ENCODE assay signal across 8 cellular contexts in the genomic region with DNA sequence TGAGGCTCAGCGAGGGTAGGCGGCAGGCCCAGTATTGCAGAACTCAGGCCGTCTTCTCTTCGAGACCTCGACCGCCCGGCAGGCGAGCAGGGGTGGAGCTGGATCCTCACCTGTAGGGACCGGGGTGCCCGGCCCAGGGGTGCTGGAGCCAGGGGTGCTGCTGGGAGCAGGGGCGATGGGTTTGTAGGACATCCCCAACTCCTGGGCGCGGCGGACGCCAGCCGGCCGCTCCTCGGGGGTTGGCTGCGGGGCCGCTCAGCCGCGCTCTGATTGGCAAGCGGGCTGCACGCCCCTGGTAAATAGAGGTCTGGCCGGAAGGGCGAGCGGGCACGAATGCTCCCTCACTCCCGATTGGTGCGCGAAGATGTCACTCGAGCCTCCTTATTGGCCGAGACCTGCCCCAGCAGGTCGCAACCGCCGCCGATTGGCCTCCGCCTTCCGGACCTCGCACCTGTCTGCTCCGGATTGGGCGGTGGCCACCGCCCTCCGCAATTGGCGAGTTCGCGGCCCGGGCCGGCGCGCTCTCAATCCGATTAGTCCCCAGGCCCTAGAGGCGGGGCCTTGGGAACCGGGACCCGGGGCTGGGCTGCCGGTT. TPM values are rescaled to one million over a fixed set of nuclear protein-coding genes. Genes with fewer than 3 reads are reported as not detected.
DNase-seq lines count a peak whose midpoint lies in the region; TF ChIP-seq lines count a peak whose summit lies in the region.

A gene with protein sequence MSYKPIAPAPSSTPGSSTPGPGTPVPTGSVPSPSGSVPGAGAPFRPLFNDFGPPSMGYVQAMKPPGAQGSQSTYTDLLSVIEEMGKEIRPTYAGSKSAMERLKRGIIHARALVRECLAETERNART (minus strand): TSS at position 272 of the 595 bp plus-strand sequence. CDS start 80 bp downstream, at position 192.

- POLR2A ChIA-PET in activated CD8-positive, alpha-beta memory T cell treated with anti-CD3 and anti-CD28 coated beads for 36 hours (lab: Charles Lee): interaction anchor here (0.6 to 0.9 kb wide), 2 partner anchors 71 to 105 kb away, joined by 3 read pairs; a partner anchor contains a TSS

- peak within 1 kb of the TSS; percentile 98 for H3K27ac ChIP-seq in effector memory CD4-positive, alpha-beta T cell (ENCODE audit: insufficient read depth, low read length, poor library complexity, severe bottlenecking)

- H3K27me3 ChIP-seq in effector memory CD4-positive, alpha-beta T cell (replicated peaks; ENCODE audit: control insufficient read depth, insufficient read depth, low read length, poor library complexity, severe bottlenecking): no peaks in the 10 kb centered on the region

- H3K4me3 ChIP-seq in effector memory CD4-positive, alpha-beta T cell (ENCODE audit: insufficient read depth, low read depth, low read length, poor library complexity, severe bottlenecking): peak within 1 kb of the TSS; percentile 95

- H3K9me3 ChIP-seq in effector memory CD4-positive, alpha-beta T cell (ENCODE audit: control insufficient read depth, low read length): no peaks in the 10 kb centered on the region

- H3K36me3 ChIP-seq in effector memory CD4-positive, alpha-beta T cell (ENCODE audit: control insufficient read depth, insufficient read depth, low read length): peaks cover 5% of the 10 kb centered on the region

- CTCF ChIA-PET in activated CD8-positive, alpha-beta memory T cell treated with anti-CD3 and anti-CD28 coated beads for 36 hours (lab: Charles Lee): interaction anchor here (1.0 to 1.2 kb wide), 2 partner anchors 25 to 104 kb away, joined by 3 to 4 read pairs; a partner anchor contains a TSS

- TF ChIP-seq CTCF in GM20000 (IDR thresholded peaks at IDR 0.05; ENCODE audit: extremely low read depth, missing control alignments): no peak

- H3K4me1 ChIP-seq in effector memory CD4-positive, alpha-beta T cell (ENCODE audit: control insufficient read depth, insufficient read depth, low read length, poor library complexity, severe bottlenecking): peaks cover 41% of the 10 kb centered on the region

- peak; percentile 100 for DNase-seq in CMK (ENCODE audit: low read depth)
- DNase-seq in GM20000 (ENCODE audit: low spot score): peak; percentile 99
- peak; percentile 100 for DNase-seq in HT-29 (ENCODE audit: low spot score)
- DNase-seq in NOMO-1 (lab: John Stamatoyannopoulos, UW; ENCODE audit: unreplicated experiment in 2 of 2): peak; percentile 97 to 99
- DNase-seq in effector memory CD4-positive, alpha-beta T cell: peak; percentile 95 to 97 (median 96)
- peak; percentile 99 for DNase-seq in medulla oblongata (ENCODE audit: extremely low spot score)
- DNase-seq in stimulated activated CD8-positive, alpha-beta memory T cell treated with anti-CD3 and anti-CD28 coated beads, Interleukin-12 subunit alpha, Interleukin-12 subunit beta, amount 100 ng/mL, for 1 hour (ENCODE audit: low read depth): peak; percentile 94

RNA-seq across cellular contexts. Expression of the gene that starts here (rescaled TPM):
- 99.2 and 102 TPM in 2 replicates for total RNA-seq in HT-29 (2014; rRNA removed; shearing (Covaris generic))
- total RNA-seq in activated CD8-positive, alpha-beta memory T cell treated with anti-CD3 and anti-CD28 coated beads for 36 hours: 10 to 100 TPM; 61.1 to 64.8 TPM

Comparison
In these comparisons a context has a peak if more than half of its experiments do, and no peak if none do; other contexts are left out.
1. Peak in every context shown above with its lines: DNase-seq, H3K4me3 ChIP-seq and H3K27ac ChIP-seq.